ENCODE assay signal across 21 cellular contexts in genomic region chr6:40627316-40627715, GRCh38. TPM values are rescaled to one million over a fixed set of nuclear protein-coding genes. Genes with fewer than 3 reads are reported as not detected.
A peak's percentile ranks its signal among the peaks of the same experiment; 100 is the strongest.
DNase-seq lines count a peak whose midpoint lies in the region; ATAC-seq and TF ChIP-seq lines count a peak whose summit lies in the region.
"Had no signal": no experiment of that assay in that cellular context is flagged by ENCODE, and none has a peak within 500 bp of the region (broad histone marks: within the 10 kb centered on the region; RNA-seq: fewer than 3 reads in every experiment).

No MANE protein-coding gene starts in this region.

- intact Hi-C loops in activated CD4-positive, alpha-beta memory T cell treated with anti-CD3 and anti-CD28 coated beads for 36 hours (cut with micrococcal nuclease) = no loop called here

- H3K27ac Mint-ChIP-seq in activated CD4-positive, alpha-beta memory T cell treated with anti-CD3 and anti-CD28 coated beads for 36 hours = no peak overlapping the region

- peaks cover 5% of the 10 kb centered on the region for H3K27me3 Mint-ChIP-seq in activated CD4-positive, alpha-beta memory T cell treated with anti-CD3 and anti-CD28 coated beads for 36 hours

- WGBS in mesodermal cell (ENCODE audit: insufficient coverage in 2 of 2), 2 experiments = 69 to 76% methylated on average over 3 of the region's 3 CpGs

- ATAC-seq in GM19467 (IDR thresholded peaks at IDR 0.05; ENCODE audit: unreplicated experiment) = no peak
- ATAC-seq: HepG2 had no signal

- H3K36me3 Mint-ChIP-seq in activated CD4-positive, alpha-beta memory T cell treated with anti-CD3 and anti-CD28 coated beads for 36 hours = no peaks in the 10 kb centered on the region

- peak overlapping the region; percentile 87 for H3K27ac ChIP-seq in mesodermal cell (ENCODE audit: low read depth, low read length, severe bottlenecking)
- H3K27ac ChIP-seq: BLaER1 treated with 17β-estradiol and CSF1 and Interleukin-3, amounts not matched to agents 10 nM and 100 nM; KMS-11; Peyer's patch; SJSA1 had no signal

- DNase-seq in ELR (ENCODE audit: low read depth) = peak; percentile 79
- peak; percentile 27 for DNase-seq in NCI-H69 (lab: John Stamatoyannopoulos, UW)
- peak; percentile 59 for DNase-seq in epithelial cell of esophagus (ENCODE audit: low read depth)
- no peak for DNase-seq in activated CD4-positive, alpha-beta memory T cell treated with anti-CD3 and anti-CD28 coated beads for 36 hours
- DNase-seq in AG08395 (ENCODE audit: low spot score) = no peak
- DNase-seq in activated gamma-delta T cell treated with Interleukin-2 at 50 U/mL for 16 hours = no peak
- DNase-seq: DMS 273 treated with DMSO at 0.1 percent for 48 hours, NCI-H1105 treated with DMSO at 0.1 percent for 48 hours, NCI-H187 treated with DMSO at 0.1 percent for 48 hours, NCI-H2171, NCI-H446 treated with DMSO at 0.1 percent for 48 hours, NCI-H774, Peyer's patch had no signal

- H3K4me1 ChIP-seq in mesodermal cell (ENCODE audit: control insufficient read depth, insufficient read depth, low read length, poor library complexity, severe bottlenecking) = peaks cover 4% of the 10 kb centered on the region
- H3K4me1 ChIP-seq: Peyer's patch, SJSA1 had no signal

- POLR2A ChIA-PET in activated CD4-positive, alpha-beta memory T cell treated with anti-CD3 and anti-CD28 coated beads for 36 hours (lab: Charles Lee) = no interaction called here

- H3K4me3 Mint-ChIP-seq in activated CD4-positive, alpha-beta memory T cell treated with anti-CD3 and anti-CD28 coated beads for 36 hours = no peak overlapping the region

- no peaks in the 10 kb centered on the region for H3K4me1 Mint-ChIP-seq in activated CD4-positive, alpha-beta memory T cell treated with anti-CD3 and anti-CD28 coated beads for 36 hours (ENCODE audit: low read depth)

- no peaks in the 10 kb centered on the region for H3K9me3 ChIP-seq in mesodermal cell (ENCODE audit: control insufficient read depth, low read length)
- H3K9me3 ChIP-seq: Peyer's patch, SJSA1 had no signal

- H3K36me3 ChIP-seq in mesodermal cell (ENCODE audit: control insufficient read depth, insufficient read depth, low read length) = no peaks in the 10 kb centered on the region
- H3K36me3 ChIP-seq: BLaER1 treated with 17β-estradiol and CSF1 and Interleukin-3, amounts not matched to agents 10 nM and 100 nM; Peyer's patch; SJSA1 had no signal

- peaks cover 7% of the 10 kb centered on the region for H3K9me3 Mint-ChIP-seq in activated CD4-positive, alpha-beta memory T cell treated with anti-CD3 and anti-CD28 coated beads for 36 hours

- H3K4me3 ChIP-seq in epithelial cell of esophagus (ENCODE audit: low read length) = no peak overlapping the region
- no peak overlapping the region for H3K4me3 ChIP-seq in mesodermal cell (ENCODE audit: extremely low read depth, insufficient read depth, low read length, poor library complexity, severe bottlenecking)
- H3K4me3 ChIP-seq: BLaER1 treated with 17β-estradiol and CSF1 and Interleukin-3, amounts not matched to agents 10 nM and 100 nM; Peyer's patch; SJSA1 had no signal

- CTCF ChIA-PET in activated CD4-positive, alpha-beta memory T cell treated with anti-CD3 and anti-CD28 coated beads for 36 hours (lab: Charles Lee) = no interaction called here

- no peak for TF ChIP-seq CTCF in epithelial cell of esophagus (IDR thresholded peaks at IDR 0.05; ENCODE audit: insufficient read depth, low read depth, low read length, missing control alignments)

RNA-seq across cellular contexts. Expression of gene LRFN2, which starts 40.2 kb away (rescaled TPM):
- not detected for polyA plus RNA-seq in mesodermal cell (2013, experiment 1 of 2)
- polyA plus RNA-seq in mesodermal cell (2013, experiment 2 of 2) = 0.10 TPM
- not detected for total RNA-seq in activated CD4-positive, alpha-beta memory T cell treated with anti-CD3 and anti-CD28 coated beads for 36 hours
- total RNA-seq: G401, HepG2, SJSA1 had no signal
- polyA plus RNA-seq: AG04450, HepG2 had no signal

Comparison
In these comparisons a context has a peak if more than half of its experiments do, and no peak if none do; other contexts are left out.
1. DNase-seq: peak in ELR (single experiment), NCI-H69 (single experiment) and epithelial cell of esophagus (single experiment); none in activated CD4-positive, alpha-beta memory T cell treated with anti-CD3 and anti-CD28 coated beads for 36 hours (single experiment), AG08395 (single experiment) and activated gamma-delta T cell treated with Interleukin-2 at 50 U/mL for 16 hours (single experiment).